Comparison of ENCODE assay signal across 7 cellular contexts in the genomic region with DNA sequence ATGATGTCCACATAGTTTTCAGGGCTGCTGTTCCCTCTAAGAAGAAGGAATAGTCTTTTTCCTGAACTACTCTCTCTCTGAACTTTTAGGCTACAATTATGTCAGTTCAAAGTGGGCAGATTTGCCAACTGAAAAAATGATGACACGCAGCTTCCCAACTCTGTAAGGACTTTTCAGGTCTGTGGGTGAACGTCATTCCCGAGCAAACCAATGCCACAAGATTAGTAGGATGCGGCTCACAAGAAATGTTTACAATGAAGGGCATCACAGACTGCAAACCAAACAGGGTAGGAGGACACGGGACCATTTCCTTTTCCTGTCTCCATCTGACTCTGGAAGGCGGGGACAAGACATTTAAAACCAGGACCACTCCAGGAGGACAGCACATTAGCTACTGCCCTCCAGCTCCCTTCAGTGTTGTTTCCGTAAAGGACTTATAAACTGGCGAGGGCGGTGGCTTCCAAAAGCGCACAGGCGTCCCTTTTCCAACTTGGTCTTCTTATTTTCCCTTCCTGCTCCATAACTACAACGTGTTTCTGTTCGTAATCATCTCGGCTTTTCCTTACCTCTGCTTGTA. TPM values are rescaled to one million over a fixed set of nuclear protein-coding genes. Genes with fewer than 3 reads are reported as not detected.
DNase-seq lines count a peak whose midpoint lies in the region; ATAC-seq and TF ChIP-seq lines count a peak whose summit lies in the region.

No MANE protein-coding gene starts in this region.

- ATAC-seq in DND-41 (ENCODE audit: insufficient read depth, low read depth) (peak; percentile 46), GM19455 (IDR thresholded peaks at IDR 0.05; ENCODE audit: unreplicated experiment) (peak; percentile 18), IMR-90 (ENCODE audit: low read depth) (peak; percentile 72)
- ATAC-seq in naive thymus-derived CD8-positive, alpha-beta T cell, result peak in 1 of 2 donors; percentile 9

- TF ChIP-seq CTCF in DND-41 (IDR thresholded peaks at IDR 0.05; ENCODE audit: borderline replicate concordance, extremely low read depth, low read length, poor library complexity, severe bottlenecking), result no peak
- no peak for TF ChIP-seq CTCF in IMR-90 (conservative IDR thresholded peaks at IDR 0.05; ENCODE audit: low read depth, low read length)
- no peak for TF ChIP-seq CTCF in WERI-Rb-1 (IDR thresholded peaks at IDR 0.05; ENCODE audit: low read depth, low read length)

- H3K36me3 ChIP-seq in DND-41 (ENCODE audit: insufficient read depth, low read length) (no peaks in the 10 kb centered on the region; the same call in 1 of the 2 replicates), IMR-90 (ENCODE audit: control insufficient read depth, insufficient read depth, low read length) (no peaks in the 10 kb centered on the region), WERI-Rb-1 (peaks cover 6% of the 10 kb centered on the region)

- no peaks in the 10 kb centered on the region for H3K27me3 Mint-ChIP-seq in naive thymus-derived CD8-positive, alpha-beta T cell

- H3K36me3 Mint-ChIP-seq in naive thymus-derived CD8-positive, alpha-beta T cell, result no peaks in the 10 kb centered on the region

- peak; percentile 14 for TF ChIP-seq RAD21 in IMR-90 (IDR thresholded peaks at IDR 0.05; ENCODE audit: low read length)

- peak overlapping the region; percentile 85 for H4K91ac ChIP-seq in IMR-90 (ENCODE audit: insufficient read depth, low read depth, low read length)

- H3K4ac ChIP-seq in IMR-90 (ENCODE audit: low read depth, low read length), result peak overlapping the region; percentile 89

- H3K4me3 Mint-ChIP-seq in naive thymus-derived CD8-positive, alpha-beta T cell, result peak overlapping the region; percentile 84 to 100 (median 98)

- peak; percentile 45 for DNase-seq in DND-41
- DNase-seq in IMR-90, result peak; percentile 79
- DNase-seq in WERI-Rb-1, result peak; percentile 26
- DNase-seq in fibroblast of peridontal ligament (ENCODE audit: extremely low read depth), result peak; percentile 84
- peak in 2 of 10 donors; percentile 18 for DNase-seq in naive thymus-derived CD8-positive, alpha-beta T cell
- DNase-seq in COR-L47 (lab: John Stamatoyannopoulos, UW), result no peak

- H3K4me1 Mint-ChIP-seq in naive thymus-derived CD8-positive, alpha-beta T cell, result peaks cover 24 to 74% (median 60%) of the 10 kb centered on the region in 4 donors

- H2BK15ac ChIP-seq in IMR-90 (ENCODE audit: low read depth, low read length), result peak overlapping the region; percentile 72

- H3K9me1 ChIP-seq in IMR-90 (ENCODE audit: insufficient read depth, low read length), result peaks cover 2% of the 10 kb centered on the region; the same call in 1 of the 2 replicates

- peak overlapping the region; percentile 96 for H3K27ac ChIP-seq in DND-41 (ENCODE audit: low read length)
- peak overlapping the region; percentile 86 for H3K27ac ChIP-seq in IMR-90 (ENCODE audit: insufficient read depth, low read length)
- H3K27ac ChIP-seq in WERI-Rb-1, result peak overlapping the region; percentile 96

- H3K4me2 ChIP-seq in DND-41 (ENCODE audit: insufficient read depth, low read length), result peak overlapping the region; percentile 74
- H3K4me2 ChIP-seq in IMR-90 (ENCODE audit: low read depth, low read length), result peak overlapping the region; percentile 80

- H2AFZ ChIP-seq in DND-41 (ENCODE audit: low read depth, low read length) (peak overlapping the region; percentile 96), IMR-90 (replicated peaks; ENCODE audit: low read length, poor library complexity) (peak overlapping the region; percentile 92)

- peak overlapping the region; percentile 80 for H3K56ac ChIP-seq in IMR-90 (ENCODE audit: extremely low read depth, insufficient read depth, low read length)

- H2AK9ac ChIP-seq in IMR-90 (replicated peaks; ENCODE audit: low read depth, low read length, poor library complexity), result peak overlapping the region; percentile 83

- POLR2A ChIA-PET in IMR-90 (lab: Charles Lee; ENCODE audit: unreplicated experiment), result interaction anchor here (0.6 kb wide), 1 partner anchor 157 kb away, joined by 6 read pairs; no protein-coding TSS in a partner anchor
- POLR2A ChIA-PET in naive thymus-derived CD8-positive, alpha-beta T cell (lab: Charles Lee), result interaction anchor here (0.6 to 3.5 kb wide), 16 partner anchors 9 to 345 kb away, joined by 3 to 45 read pairs (median 4); no protein-coding TSS in a partner anchor

- intact Hi-C loops in IMR-90 (cut with micrococcal nuclease), result loop anchor here (1.0 to 5.0 kb wide), 2 partner anchors 220 to 260 kb away; no protein-coding TSS in a partner anchor

- peaks cover 49% of the 10 kb centered on the region for H3K79me2 ChIP-seq in DND-41 (ENCODE audit: insufficient read depth, low read length)

- H2BK5ac ChIP-seq in IMR-90 (ENCODE audit: low read depth, low read length, poor library complexity, severe bottlenecking), result peak overlapping the region; percentile 85

- no TSS peak for BruUV-seq in IMR-90 (replicated peaks; lab: Mats Ljungman, UMichigan)

- TF ChIP-seq POLR2A in IMR-90 (IDR thresholded peaks at IDR 0.05; ENCODE audit: low read depth, low read length), result peak; percentile 97

- H4K20me1 ChIP-seq in DND-41 (ENCODE audit: insufficient read depth, low read length) (peaks cover 7% of the 10 kb centered on the region; the same call in 1 of the 2 replicates), IMR-90 (ENCODE audit: insufficient read depth, low read length) (peaks cover 37% of the 10 kb centered on the region)

- H4K8ac ChIP-seq in IMR-90 (ENCODE audit: low read depth in 2 of 2, low read length in 2 of 2), result peak overlapping the region; percentile 75 to 90; a peak in 3 of 4 replicates

- no peaks in the 10 kb centered on the region for H3K9me3 Mint-ChIP-seq in naive thymus-derived CD8-positive, alpha-beta T cell

- H3K9me3 ChIP-seq in DND-41 (ENCODE audit: insufficient read depth, low read length, severe bottlenecking), result no peaks in the 10 kb centered on the region
- no peaks in the 10 kb centered on the region for H3K9me3 ChIP-seq in IMR-90 (ENCODE audit: control insufficient read depth, insufficient read depth, low read length)
- H3K9me3 ChIP-seq in WERI-Rb-1 (ENCODE audit: severe bottlenecking), result no peaks in the 10 kb centered on the region

- H3K9ac ChIP-seq in DND-41 (ENCODE audit: low read depth, low read length) (peak overlapping the region; percentile 95), IMR-90 (ENCODE audit: low read depth, low read length) (peak overlapping the region; percentile 88)

- H3K27me3 ChIP-seq in DND-41 (ENCODE audit: insufficient read depth, low read length, poor library complexity) (no peaks in the 10 kb centered on the region), IMR-90 (ENCODE audit: control insufficient read depth, insufficient read depth, low read length) (no peaks in the 10 kb centered on the region), WERI-Rb-1 (ENCODE audit: insufficient read depth, low read depth, severe bottlenecking) (no peaks in the 10 kb centered on the region)

- H2AK5ac ChIP-seq in IMR-90 (ENCODE audit: low read depth, low read length), result no peak overlapping the region

- WGBS in IMR-90 (ENCODE audit: extremely low coverage in 2 of 2, insufficient read length in 1 of 2), 2 experiments, result 3% methylated on average over 10 of the region's 14 CpGs; no CpG with 5 or more reads in 1 of the 2 experiments

- CTCF ChIA-PET in IMR-90 (lab: Yijun Ruan, JAX), result no interaction called here

- dilution Hi-C loops in IMR-90 (cut with HindIII; ENCODE audit: low sequenced_read_pairs, unreplicated experiment), result no loop called here

- H3K4me3 ChIP-seq in DND-41 (ENCODE audit: low read depth in 1 of 2, low read length in 2 of 2), result peak overlapping the region; percentile 71 to 92; a peak in 3 of 4 replicates
- H3K4me3 ChIP-seq in IMR-90 (ENCODE audit: insufficient read depth, low read depth, low read length), result peak overlapping the region; percentile 96
- peak overlapping the region; percentile 100 for H3K4me3 ChIP-seq in WERI-Rb-1 (ENCODE audit: low read depth, low read length)

- peak overlapping the region; percentile 44 for H3K23ac ChIP-seq in IMR-90 (ENCODE audit: low read depth, low read length)

- H3K4me1 ChIP-seq in DND-41 (ENCODE audit: insufficient read depth, low read length) (peaks cover 36% of the 10 kb centered on the region), IMR-90 (ENCODE audit: control insufficient read depth, insufficient read depth, low read length) (peaks cover 7% of the 10 kb centered on the region; the same call in 1 of the 2 replicates)

- peak overlapping the region; percentile 35 for H2BK20ac ChIP-seq in IMR-90 (ENCODE audit: low read depth, low read length)

- peaks cover 3 to 23% of the 10 kb centered on the region in 2 experiments; a peak in 2 of 4 replicates for H3K79me1 ChIP-seq in IMR-90 (ENCODE audit: low read depth in 1 of 2, low read length in 2 of 2)

- in situ Hi-C loops in IMR-90 (cut with MboI; ENCODE audit: low sequenced_read_pairs), result no loop called here

- peak overlapping the region; percentile 96 to 99 (median 98) for H3K27ac Mint-ChIP-seq in naive thymus-derived CD8-positive, alpha-beta T cell

- H3K18ac ChIP-seq in IMR-90 (ENCODE audit: low read depth, low read length), result peak overlapping the region; percentile 73

- peak overlapping the region; percentile 67 for H2BK120ac ChIP-seq in IMR-90 (ENCODE audit: low read depth, low read length)

- H4K5ac ChIP-seq in IMR-90 (ENCODE audit: low read depth, low read length), result peak overlapping the region; percentile 53

- peak overlapping the region; percentile 55 for H3K14ac ChIP-seq in IMR-90 (replicated peaks; ENCODE audit: low read depth, low read length)

TF ChIP-seq in IMR-90, 13 proteins besides CTCF, POLR2A, EP300 and RAD21 (continues in another document):
- TF ChIP-seq MAZ (IDR thresholded peaks at IDR 0.05; ENCODE audit: borderline replicate concordance, low read depth, low read length) (no peak), FOS (IDR thresholded peaks at IDR 0.05; ENCODE audit: low read depth, low read length) (no peak), RFX5 (IDR thresholded peaks at IDR 0.05; ENCODE audit: low read depth, low read length) (no peak), MXI1 (IDR thresholded peaks at IDR 0.05; ENCODE audit: borderline replicate concordance, low read depth, low read length) (no peak)
- TF ChIP-seq, protein P1, sequence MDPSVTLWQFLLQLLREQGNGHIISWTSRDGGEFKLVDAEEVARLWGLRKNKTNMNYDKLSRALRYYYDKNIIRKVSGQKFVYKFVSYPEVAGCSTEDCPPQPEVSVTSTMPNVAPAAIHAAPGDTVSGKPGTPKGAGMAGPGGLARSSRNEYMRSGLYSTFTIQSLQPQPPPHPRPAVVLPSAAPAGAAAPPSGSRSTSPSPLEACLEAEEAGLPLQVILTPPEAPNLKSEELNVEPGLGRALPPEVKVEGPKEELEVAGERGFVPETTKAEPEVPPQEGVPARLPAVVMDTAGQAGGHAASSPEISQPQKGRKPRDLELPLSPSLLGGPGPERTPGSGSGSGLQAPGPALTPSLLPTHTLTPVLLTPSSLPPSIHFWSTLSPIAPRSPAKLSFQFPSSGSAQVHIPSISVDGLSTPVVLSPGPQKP (IDR thresholded peaks at IDR 0.05; ENCODE audit: borderline replicate concordance, low read depth, low read length), result no peak

RNA-seq across cellular contexts. Expression of a gene that starts 0.5 kb away (rescaled TPM):
- total RNA-seq in IMR-90 (2012; rRNA removed), result 52.0 and 65.8 TPM in 2 replicates
- 14.8 and 17.5 TPM in 2 replicates for polyA plus RNA-seq in IMR-90 (2012; rRNA removed)
- polyA plus RNA-seq in IMR-90 (2012; cell fraction: cytosol; rRNA removed), result 3.1 and 8.9 TPM in 2 replicates
- polyA plus RNA-seq in IMR-90 (2012; cell fraction: nucleus; rRNA removed; ENCODE audit: low replicate concordance), result 2.6 and 18.4 TPM in 2 replicates
- 10 to 100 TPM; 63.6 to 66.1 TPM for total RNA-seq in naive thymus-derived CD8-positive, alpha-beta T cell
- 10 to 100 TPM; 17.0 to 20.2 (median 20.0) TPM for polyA plus RNA-seq in naive thymus-derived CD8-positive, alpha-beta T cell
